In the genomic region with DNA sequence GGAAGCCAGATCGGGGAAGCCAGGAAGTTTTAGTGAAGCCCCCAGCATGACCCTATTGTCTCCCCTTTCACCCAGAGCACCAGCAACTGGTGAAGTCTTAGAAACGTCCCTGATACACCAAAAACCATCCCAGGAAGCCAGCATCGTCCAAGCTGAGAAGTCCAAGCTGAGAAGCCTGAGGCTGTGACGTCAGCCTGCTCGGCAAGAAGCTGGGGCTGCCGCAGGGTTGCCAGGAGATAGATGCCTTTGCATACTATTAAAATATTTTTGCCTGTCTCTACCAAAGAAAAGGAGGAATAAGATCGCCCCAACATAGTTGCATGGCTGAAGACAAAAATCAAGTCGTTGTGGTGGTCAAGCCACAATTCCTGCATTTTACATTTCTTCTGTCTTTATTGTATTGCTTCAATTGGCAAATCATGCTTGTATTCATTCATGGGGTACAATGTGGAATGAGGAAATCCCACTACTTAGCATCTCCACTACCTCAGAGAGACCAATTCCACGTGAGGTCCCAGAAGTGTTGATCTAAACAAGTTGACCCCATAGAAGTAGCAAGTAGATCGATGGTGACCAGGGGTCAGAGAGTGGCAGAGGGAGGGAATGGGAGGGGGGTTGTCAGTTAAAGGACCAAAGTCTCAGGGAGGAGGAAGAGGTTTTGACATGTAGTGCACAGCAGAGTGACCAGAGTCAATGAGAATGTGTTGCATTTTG, we compare ENCODE assay signal across 1 cellular context.
TF ChIP-seq lines count a peak whose summit lies in the region.

No MANE protein-coding gene starts in this region.

TF ChIP-seq in K562, 482 proteins besides CTCF, POLR2A, EP300 and RAD21:
- TF ChIP-seq NEUROD1 (IDR thresholded peaks at IDR 0.05; ENCODE audit: borderline replicate concordance, low read depth, low read length, partially characterized antibody) (no peak), SUPT5H (IDR thresholded peaks at IDR 0.05) (peak; percentile 46), CREM (IDR thresholded peaks at IDR 0.05; ENCODE audit: low read depth) (0 out of 2 replicates have a peak, but pooled peaks have one; percentile 26), MLLT1 (IDR thresholded peaks at IDR 0.05) (no peak), ATF1 (CRISPR knock-in tag; IDR thresholded peaks at IDR 0.05) (no peak), ATF1 (tag; IDR thresholded peaks at IDR 0.05) (peak; percentile 42; the same call in 1 of the 2 replicates), ZNF644 (tag; IDR thresholded peaks at IDR 0.05; ENCODE audit: low read depth) (no peak), FOXJ3 (CRISPR knock-in tag; IDR thresholded peaks at IDR 0.05) (no peak), RFX1 (IDR thresholded peaks at IDR 0.05) (peak; percentile 41; the same call in 1 of the 2 replicates), MLX (CRISPR knock-in tag; conservative IDR thresholded peaks at IDR 0.05) (no peak), ZEB2 (IDR thresholded peaks at IDR 0.05) (no peak), MBD1 (CRISPR knock-in tag; IDR thresholded peaks at IDR 0.05) (no peak), ZNF785 (CRISPR knock-in tag; IDR thresholded peaks at IDR 0.05) (no peak), DDX20 (tag; IDR thresholded peaks at IDR 0.05; ENCODE audit: low read depth) (no peak)
- TF ChIP-seq, protein P1, sequence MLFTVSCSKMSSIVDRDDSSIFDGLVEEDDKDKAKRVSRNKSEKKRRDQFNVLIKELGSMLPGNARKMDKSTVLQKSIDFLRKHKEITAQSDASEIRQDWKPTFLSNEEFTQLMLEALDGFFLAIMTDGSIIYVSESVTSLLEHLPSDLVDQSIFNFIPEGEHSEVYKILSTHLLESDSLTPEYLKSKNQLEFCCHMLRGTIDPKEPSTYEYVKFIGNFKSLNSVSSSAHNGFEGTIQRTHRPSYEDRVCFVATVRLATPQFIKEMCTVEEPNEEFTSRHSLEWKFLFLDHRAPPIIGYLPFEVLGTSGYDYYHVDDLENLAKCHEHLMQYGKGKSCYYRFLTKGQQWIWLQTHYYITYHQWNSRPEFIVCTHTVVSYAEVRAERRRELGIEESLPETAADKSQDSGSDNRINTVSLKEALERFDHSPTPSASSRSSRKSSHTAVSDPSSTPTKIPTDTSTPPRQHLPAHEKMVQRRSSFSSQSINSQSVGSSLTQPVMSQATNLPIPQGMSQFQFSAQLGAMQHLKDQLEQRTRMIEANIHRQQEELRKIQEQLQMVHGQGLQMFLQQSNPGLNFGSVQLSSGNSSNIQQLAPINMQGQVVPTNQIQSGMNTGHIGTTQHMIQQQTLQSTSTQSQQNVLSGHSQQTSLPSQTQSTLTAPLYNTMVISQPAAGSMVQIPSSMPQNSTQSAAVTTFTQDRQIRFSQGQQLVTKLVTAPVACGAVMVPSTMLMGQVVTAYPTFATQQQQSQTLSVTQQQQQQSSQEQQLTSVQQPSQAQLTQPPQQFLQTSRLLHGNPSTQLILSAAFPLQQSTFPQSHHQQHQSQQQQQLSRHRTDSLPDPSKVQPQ (CRISPR knock-in tag; IDR thresholded peaks at IDR 0.05; ENCODE audit: borderline replicate concordance): no peak
- TF ChIP-seq, protein P2, sequence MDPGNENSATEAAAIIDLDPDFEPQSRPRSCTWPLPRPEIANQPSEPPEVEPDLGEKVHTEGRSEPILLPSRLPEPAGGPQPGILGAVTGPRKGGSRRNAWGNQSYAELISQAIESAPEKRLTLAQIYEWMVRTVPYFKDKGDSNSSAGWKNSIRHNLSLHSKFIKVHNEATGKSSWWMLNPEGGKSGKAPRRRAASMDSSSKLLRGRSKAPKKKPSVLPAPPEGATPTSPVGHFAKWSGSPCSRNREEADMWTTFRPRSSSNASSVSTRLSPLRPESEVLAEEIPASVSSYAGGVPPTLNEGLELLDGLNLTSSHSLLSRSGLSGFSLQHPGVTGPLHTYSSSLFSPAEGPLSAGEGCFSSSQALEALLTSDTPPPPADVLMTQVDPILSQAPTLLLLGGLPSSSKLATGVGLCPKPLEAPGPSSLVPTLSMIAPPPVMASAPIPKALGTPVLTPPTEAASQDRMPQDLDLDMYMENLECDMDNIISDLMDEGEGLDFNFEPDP (CRISPR knock-in tag; IDR thresholded peaks at IDR 0.05): no peak
- TF ChIP-seq, protein P3, sequence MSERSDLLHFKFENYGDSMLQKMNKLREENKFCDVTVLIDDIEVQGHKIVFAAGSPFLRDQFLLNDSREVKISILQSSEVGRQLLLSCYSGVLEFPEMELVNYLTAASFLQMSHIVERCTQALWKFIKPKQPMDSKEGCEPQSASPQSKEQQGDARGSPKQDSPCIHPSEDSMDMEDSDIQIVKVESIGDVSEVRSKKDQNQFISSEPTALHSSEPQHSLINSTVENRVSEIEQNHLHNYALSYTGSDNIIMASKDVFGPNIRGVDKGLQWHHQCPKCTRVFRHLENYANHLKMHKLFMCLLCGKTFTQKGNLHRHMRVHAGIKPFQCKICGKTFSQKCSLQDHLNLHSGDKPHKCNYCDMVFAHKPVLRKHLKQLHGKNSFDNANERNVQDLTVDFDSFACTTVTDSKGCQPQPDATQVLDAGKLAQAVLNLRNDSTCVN (CRISPR knock-in tag; IDR thresholded peaks at IDR 0.05): no peak
- TF ChIP-seq, protein P4, sequence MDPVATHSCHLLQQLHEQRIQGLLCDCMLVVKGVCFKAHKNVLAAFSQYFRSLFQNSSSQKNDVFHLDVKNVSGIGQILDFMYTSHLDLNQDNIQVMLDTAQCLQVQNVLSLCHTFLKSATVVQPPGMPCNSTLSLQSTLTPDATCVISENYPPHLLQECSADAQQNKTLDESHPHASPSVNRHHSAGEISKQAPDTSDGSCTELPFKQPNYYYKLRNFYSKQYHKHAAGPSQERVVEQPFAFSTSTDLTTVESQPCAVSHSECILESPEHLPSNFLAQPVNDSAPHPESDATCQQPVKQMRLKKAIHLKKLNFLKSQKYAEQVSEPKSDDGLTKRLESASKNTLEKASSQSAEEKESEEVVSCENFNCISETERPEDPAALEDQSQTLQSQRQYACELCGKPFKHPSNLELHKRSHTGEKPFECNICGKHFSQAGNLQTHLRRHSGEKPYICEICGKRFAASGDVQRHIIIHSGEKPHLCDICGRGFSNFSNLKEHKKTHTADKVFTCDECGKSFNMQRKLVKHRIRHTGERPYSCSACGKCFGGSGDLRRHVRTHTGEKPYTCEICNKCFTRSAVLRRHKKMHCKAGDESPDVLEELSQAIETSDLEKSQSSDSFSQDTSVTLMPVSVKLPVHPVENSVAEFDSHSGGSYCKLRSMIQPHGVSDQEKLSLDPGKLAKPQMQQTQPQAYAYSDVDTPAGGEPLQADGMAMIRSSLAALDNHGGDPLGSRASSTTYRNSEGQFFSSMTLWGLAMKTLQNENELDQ (CRISPR knock-in tag; IDR thresholded peaks at IDR 0.05; ENCODE audit: borderline replicate concordance): no peak
